Comparison of ENCODE assay signal across 1 cellular context in genomic region chr12:39036060-39036459, GRCh38.
A peak's percentile ranks its signal among the peaks of the same experiment; 100 is the strongest.
TF ChIP-seq lines count a peak whose summit lies in the region.

No MANE protein-coding gene starts in this region.

TF ChIP-seq in HEK293, 187 proteins besides CTCF, POLR2A, EP300 and RAD21 (continued from another document and continues in another):
- no peak for TF ChIP-seq BCL6B (tag by site-specific recombination; IDR thresholded peaks at IDR 0.05)
- TF ChIP-seq ZNF654 (tag by site-specific recombination; IDR thresholded peaks at IDR 0.05; ENCODE audit: low read depth), result no peak
- TF ChIP-seq ZNF624 (tag by site-specific recombination; IDR thresholded peaks at IDR 0.05), result no peak
- no peak for TF ChIP-seq KLF9 (tag by site-specific recombination; IDR thresholded peaks at IDR 0.05; ENCODE audit: low read depth)
- no peak for TF ChIP-seq ZNF701 (tag by site-specific recombination; IDR thresholded peaks at IDR 0.05)
- TF ChIP-seq ZNF629 (tag by site-specific recombination; IDR thresholded peaks at IDR 0.05), result peak; percentile 45; the same call in 1 of the 2 replicates
- peak; percentile 72; the same call in 1 of the 2 replicates for TF ChIP-seq IKZF3 (tag by site-specific recombination; IDR thresholded peaks at IDR 0.05)
- no peak for TF ChIP-seq ZNF626 (tag by site-specific recombination; IDR thresholded peaks at IDR 0.05)
- no peak for TF ChIP-seq ZIC2 (tag by site-specific recombination; IDR thresholded peaks at IDR 0.05)
- TF ChIP-seq ZBTB10 (tag by site-specific recombination; IDR thresholded peaks at IDR 0.05), result no peak
- TF ChIP-seq, protein P1, sequence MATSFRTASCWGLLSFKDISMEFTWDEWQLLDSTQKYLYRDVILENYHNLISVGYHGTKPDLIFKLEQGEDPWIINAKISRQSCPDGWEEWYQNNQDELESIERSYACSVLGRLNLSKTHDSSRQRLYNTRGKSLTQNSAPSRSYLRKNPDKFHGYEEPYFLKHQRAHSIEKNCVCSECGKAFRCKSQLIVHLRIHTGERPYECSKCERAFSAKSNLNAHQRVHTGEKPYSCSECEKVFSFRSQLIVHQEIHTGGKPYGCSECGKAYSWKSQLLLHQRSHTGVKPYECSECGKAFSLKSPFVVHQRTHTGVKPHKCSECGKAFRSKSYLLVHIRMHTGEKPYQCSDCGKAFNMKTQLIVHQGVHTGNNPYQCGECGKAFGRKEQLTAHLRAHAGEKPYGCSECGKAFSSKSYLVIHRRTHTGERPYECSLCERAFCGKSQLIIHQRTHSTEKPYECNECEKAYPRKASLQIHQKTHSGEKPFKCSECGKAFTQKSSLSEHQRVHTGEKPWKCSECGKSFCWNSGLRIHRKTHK (tag by site-specific recombination; IDR thresholded peaks at IDR 0.05), result no peak
- peak; percentile 93 for TF ChIP-seq ZBTB44 (tag by site-specific recombination; IDR thresholded peaks at IDR 0.05)
- no peak for TF ChIP-seq HOXD13 (CRISPR knock-in tag; IDR thresholded peaks at IDR 0.05; ENCODE audit: borderline replicate concordance)
- peak; percentile 73 for TF ChIP-seq TCF7L2 (IDR thresholded peaks at IDR 0.05; ENCODE audit: borderline replicate concordance, low read depth, low read length)
- no peak for TF ChIP-seq ZNF221 (tag by site-specific recombination; IDR thresholded peaks at IDR 0.05; ENCODE audit: borderline replicate concordance)
- 0 out of 2 replicates have a peak, but pooled peaks have one; percentile 57 for TF ChIP-seq ZNF501 (tag by site-specific recombination; IDR thresholded peaks at IDR 0.05)
- TF ChIP-seq ZBTB6 (tag by site-specific recombination; IDR thresholded peaks at IDR 0.05), result no peak
- TF ChIP-seq, protein P2, sequence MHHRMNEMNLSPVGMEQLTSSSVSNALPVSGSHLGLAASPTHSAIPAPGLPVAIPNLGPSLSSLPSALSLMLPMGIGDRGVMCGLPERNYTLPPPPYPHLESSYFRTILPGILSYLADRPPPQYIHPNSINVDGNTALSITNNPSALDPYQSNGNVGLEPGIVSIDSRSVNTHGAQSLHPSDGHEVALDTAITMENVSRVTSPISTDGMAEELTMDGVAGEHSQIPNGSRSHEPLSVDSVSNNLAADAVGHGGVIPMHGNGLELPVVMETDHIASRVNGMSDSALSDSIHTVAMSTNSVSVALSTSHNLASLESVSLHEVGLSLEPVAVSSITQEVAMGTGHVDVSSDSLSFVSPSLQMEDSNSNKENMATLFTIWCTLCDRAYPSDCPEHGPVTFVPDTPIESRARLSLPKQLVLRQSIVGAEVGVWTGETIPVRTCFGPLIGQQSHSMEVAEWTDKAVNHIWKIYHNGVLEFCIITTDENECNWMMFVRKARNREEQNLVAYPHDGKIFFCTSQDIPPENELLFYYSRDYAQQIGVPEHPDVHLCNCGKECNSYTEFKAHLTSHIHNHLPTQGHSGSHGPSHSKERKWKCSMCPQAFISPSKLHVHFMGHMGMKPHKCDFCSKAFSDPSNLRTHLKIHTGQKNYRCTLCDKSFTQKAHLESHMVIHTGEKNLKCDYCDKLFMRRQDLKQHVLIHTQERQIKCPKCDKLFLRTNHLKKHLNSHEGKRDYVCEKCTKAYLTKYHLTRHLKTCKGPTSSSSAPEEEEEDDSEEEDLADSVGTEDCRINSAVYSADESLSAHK (tag by site-specific recombination; IDR thresholded peaks at IDR 0.05), result peak; percentile 93
- no peak for TF ChIP-seq ZNF114 (tag by site-specific recombination; IDR thresholded peaks at IDR 0.05)
- TF ChIP-seq TSHZ1 (tag by site-specific recombination; IDR thresholded peaks at IDR 0.05; ENCODE audit: borderline replicate concordance), result peak; percentile 71; the same call in 1 of the 2 replicates
- TF ChIP-seq ZNF596 (tag by site-specific recombination; IDR thresholded peaks at IDR 0.05), result peak; percentile 50; the same call in 1 of the 2 replicates
- no peak for TF ChIP-seq SALL2 (tag by site-specific recombination; IDR thresholded peaks at IDR 0.05; ENCODE audit: borderline replicate concordance)
- TF ChIP-seq ZNF837 (tag by site-specific recombination; IDR thresholded peaks at IDR 0.05), result no peak
- no peak for TF ChIP-seq ZFP3 (tag by site-specific recombination; IDR thresholded peaks at IDR 0.05; ENCODE audit: low read depth)
- no peak for TF ChIP-seq ZNF223 (tag by site-specific recombination; IDR thresholded peaks at IDR 0.05)
- no peak for TF ChIP-seq ZNF433 (tag by site-specific recombination; IDR thresholded peaks at IDR 0.05; ENCODE audit: low read depth)
- no peak for TF ChIP-seq ZNF155 (tag by site-specific recombination; IDR thresholded peaks at IDR 0.05)
- TF ChIP-seq SCRT2 (tag by site-specific recombination; IDR thresholded peaks at IDR 0.05), result peak; percentile 1; the same call in 1 of the 2 replicates
- no peak for TF ChIP-seq ZNF16 (tag by site-specific recombination; IDR thresholded peaks at IDR 0.05; ENCODE audit: low read depth)
- no peak for TF ChIP-seq ZNF791 (tag by site-specific recombination; IDR thresholded peaks at IDR 0.05)
- TF ChIP-seq ZNF639 (tag by site-specific recombination; IDR thresholded peaks at IDR 0.05), result no peak
- TF ChIP-seq ZNF239 (tag by site-specific recombination; IDR thresholded peaks at IDR 0.05), result 0 out of 2 replicates have a peak, but pooled peaks have one; percentile 32
- TF ChIP-seq ZNF558 (tag by site-specific recombination; IDR thresholded peaks at IDR 0.05), result no peak
- no peak for TF ChIP-seq ZNF280C (tag by site-specific recombination; IDR thresholded peaks at IDR 0.05)
- TF ChIP-seq SCRT1 (tag by site-specific recombination; IDR thresholded peaks at IDR 0.05; ENCODE audit: borderline replicate concordance), result peak; percentile 59; the same call in 1 of the 2 replicates
- peak; percentile 60 for TF ChIP-seq SP7 (tag by site-specific recombination; IDR thresholded peaks at IDR 0.05)
- no peak for TF ChIP-seq ZNF266 (tag by site-specific recombination; IDR thresholded peaks at IDR 0.05; ENCODE audit: low read depth)
- TF ChIP-seq OVOL3 (tag by site-specific recombination; IDR thresholded peaks at IDR 0.05), result peak; percentile 68; the same call in 1 of the 2 replicates
- TF ChIP-seq ZNF777 (tag by site-specific recombination; IDR thresholded peaks at IDR 0.05; ENCODE audit: borderline replicate concordance), result no peak
- TF ChIP-seq ZNF660 (tag by site-specific recombination; IDR thresholded peaks at IDR 0.05), result no peak
- TF ChIP-seq WT1 (tag by site-specific recombination; IDR thresholded peaks at IDR 0.05), result peak; percentile 92
- no peak for TF ChIP-seq ELK4 (IDR thresholded peaks at IDR 0.05; ENCODE audit: borderline replicate concordance, low read depth, low read length)
